Comparison of ENCODE assay signal across 8 cellular contexts in genomic region chr13:51803422-51804294, GRCh38. TPM values are rescaled to one million over a fixed set of nuclear protein-coding genes. Genes with fewer than 3 reads are reported as not detected.
DNase-seq lines count a peak whose midpoint lies in the region; ATAC-seq lines count a peak whose summit lies in the region.

TSS of gene DHRS12 (minus strand) at chr13:51804163. CDS start at chr13:51799659, 4,504 bp downstream.

- H3K9ac ChIP-seq in endocrine pancreas (ENCODE audit: control insufficient read depth, insufficient read depth, low read length) = peak within 1 kb of the TSS; percentile 98

- no peaks in the 10 kb centered on the region for H3K4me1 ChIP-seq in endocrine pancreas (ENCODE audit: control insufficient read depth, insufficient read depth, low read length)
- H3K4me1 ChIP-seq in mesodermal cell (ENCODE audit: control insufficient read depth, insufficient read depth, low read length, poor library complexity, severe bottlenecking) = peaks cover 17% of the 10 kb centered on the region

- 2% methylated on average over 56 to 86 of the region's 91 CpGs for whole genome bisulfite sequencing in mesodermal cell (ENCODE audit: insufficient coverage in 2 of 2), 2 experiments

- H3K27ac ChIP-seq in mesodermal cell (ENCODE audit: low read depth, low read length, severe bottlenecking) = peak within 1 kb of the TSS; percentile 94

- no peaks in the 10 kb centered on the region for H3K27me3 ChIP-seq in endocrine pancreas (ENCODE audit: control insufficient read depth, insufficient read depth, low read length)

- DNase-seq in COLO668 (lab: John Stamatoyannopoulos, UW; ENCODE audit: unreplicated experiment) = peak; percentile 99
- peak; percentile 82 for DNase-seq in NOMO-1 treated with DMSO at 0.1 percent for 48 hours (lab: John Stamatoyannopoulos, UW; ENCODE audit: unreplicated experiment)
- DNase-seq in activated CD8-positive, alpha-beta memory T cell treated with anti-CD3 and anti-CD28 coated beads, Interleukin-2, amount 50 U/mL, for 1 hour (ENCODE audit: extremely low read depth) = peak; percentile 73
- peak; percentile 71 to 74 for DNase-seq in stimulated activated CD8-positive, alpha-beta memory T cell treated with anti-CD3 and anti-CD28 coated beads, Interleukin-15, amount 100 ng/mL, for 4 hours (ENCODE audit: low read depth in 2 of 2)

- ATAC-seq in GM19395 (IDR thresholded peaks at IDR 0.05; ENCODE audit: unreplicated experiment) (peak; percentile 90), HG03521 (IDR thresholded peaks at IDR 0.05; ENCODE audit: unreplicated experiment) (peak; percentile 82)

- H3K36me3 ChIP-seq in endocrine pancreas (ENCODE audit: control insufficient read depth, insufficient read depth, low read length) (no peaks in the 10 kb centered on the region), mesodermal cell (ENCODE audit: control insufficient read depth, insufficient read depth, low read length) (no peaks in the 10 kb centered on the region)

- H3K4me3 ChIP-seq in endocrine pancreas (ENCODE audit: control insufficient read depth, insufficient read depth, low read length) (peak within 1 kb of the TSS; percentile 89), mesodermal cell (ENCODE audit: extremely low read depth, insufficient read depth, low read length, poor library complexity, severe bottlenecking) (peak within 1 kb of the TSS; percentile 65)

- H3K9me3 ChIP-seq in endocrine pancreas (ENCODE audit: control insufficient read depth, low read length) = no peaks in the 10 kb centered on the region
- no peaks in the 10 kb centered on the region for H3K9me3 ChIP-seq in mesodermal cell (ENCODE audit: control insufficient read depth, low read length)

RNA-seq across cellular contexts. Expression of gene DHRS12, which starts in this region (rescaled TPM):
- polyA plus RNA-seq in mesodermal cell (2013, experiment 1 of 2) = 10.1 TPM
- 9.7 TPM for polyA plus RNA-seq in mesodermal cell (2013, experiment 2 of 2)

Comparison
In these comparisons a context has a peak if more than half of its experiments do, and no peak if none do; other contexts are left out.
1. Peak in every context shown above with its lines: DNase-seq, ATAC-seq, H3K4me3 ChIP-seq and H3K27ac ChIP-seq.